Comparison of ENCODE assay signal across 8 cellular contexts in the genomic region with DNA sequence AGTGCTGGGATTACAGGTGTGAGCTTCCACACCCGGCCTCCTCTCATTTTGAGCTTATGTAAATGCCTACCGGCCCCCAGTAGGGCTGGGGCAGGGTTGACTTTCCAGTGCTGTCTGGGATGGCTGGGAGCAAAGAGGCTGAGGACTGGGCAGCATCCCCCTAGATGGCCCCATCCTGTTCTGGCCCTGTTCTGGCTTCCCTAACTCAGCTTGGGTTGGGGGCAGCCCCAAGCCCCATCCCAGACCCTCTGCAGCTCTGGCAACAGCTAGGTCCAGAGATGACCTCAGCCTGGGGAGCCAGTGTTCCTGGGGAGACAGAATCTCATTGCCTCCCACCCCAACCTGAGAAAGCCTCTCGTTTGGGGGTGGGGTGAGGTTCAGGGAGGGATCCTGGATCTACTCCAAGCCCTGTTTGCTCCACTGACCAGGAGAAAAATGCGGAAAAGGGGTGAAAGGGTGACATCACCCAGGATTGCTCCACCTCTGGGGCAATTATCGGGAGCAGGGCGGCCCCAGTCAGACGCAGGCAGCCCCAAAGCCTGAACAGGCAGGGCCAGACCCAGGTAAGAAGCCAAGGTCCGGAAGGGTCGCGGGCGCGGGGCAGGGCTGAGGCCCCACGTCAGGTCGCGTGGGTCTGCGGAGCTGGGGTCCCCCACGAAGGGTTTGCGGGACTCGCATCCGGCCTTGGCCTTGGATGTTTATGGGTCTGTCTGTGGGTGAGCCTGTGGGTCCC. TPM values are rescaled to one million over a fixed set of nuclear protein-coding genes. Genes with fewer than 3 reads are reported as not detected.
DNase-seq lines count a peak whose midpoint lies in the region; ATAC-seq and TF ChIP-seq lines count a peak whose summit lies in the region.

A gene with protein sequence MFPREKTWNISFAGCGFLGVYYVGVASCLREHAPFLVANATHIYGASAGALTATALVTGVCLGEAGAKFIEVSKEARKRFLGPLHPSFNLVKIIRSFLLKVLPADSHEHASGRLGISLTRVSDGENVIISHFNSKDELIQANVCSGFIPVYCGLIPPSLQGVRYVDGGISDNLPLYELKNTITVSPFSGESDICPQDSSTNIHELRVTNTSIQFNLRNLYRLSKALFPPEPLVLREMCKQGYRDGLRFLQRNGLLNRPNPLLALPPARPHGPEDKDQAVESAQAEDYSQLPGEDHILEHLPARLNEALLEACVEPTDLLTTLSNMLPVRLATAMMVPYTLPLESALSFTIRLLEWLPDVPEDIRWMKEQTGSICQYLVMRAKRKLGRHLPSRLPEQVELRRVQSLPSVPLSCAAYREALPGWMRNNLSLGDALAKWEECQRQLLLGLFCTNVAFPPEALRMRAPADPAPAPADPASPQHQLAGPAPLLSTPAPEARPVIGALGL (plus strand): TSS at position 519 of the 733 bp plus-strand sequence. CDS start 805 bp downstream, outside the sequence.

- H3K4me1 ChIP-seq in prostate gland (replicated peaks): peaks cover 7% of the 10 kb centered on the region

- H3K36me3 ChIP-seq in prostate gland: peaks cover under 1 to 5% of the 10 kb centered on the region in 2 donors

- POLR2A ChIA-PET in activated CD4-positive, alpha-beta memory T cell treated with anti-CD3 and anti-CD28 coated beads for 36 hours (lab: Charles Lee): interaction anchor here (1.0 to 2.6 kb wide), 5 partner anchors 8 to 56 kb away, joined by 3 to 14 read pairs (median 5); a partner anchor contains a TSS

- H3K27ac Mint-ChIP-seq in activated CD4-positive, alpha-beta memory T cell treated with anti-CD3 and anti-CD28 coated beads for 36 hours: peak within 1 kb of the TSS; percentile 58

- H3K9me3 ChIP-seq in prostate gland: no peaks in the 10 kb centered on the region

- peak within 1 kb of the TSS; percentile 91 for H3K27ac ChIP-seq in prostate gland

- H3K27me3 Mint-ChIP-seq in activated CD4-positive, alpha-beta memory T cell treated with anti-CD3 and anti-CD28 coated beads for 36 hours: no peaks in the 10 kb centered on the region

- no peak for ATAC-seq in Right ventricle myocardium superior (ENCODE audit: poor library complexity)
- ATAC-seq in GM21825 (IDR thresholded peaks at IDR 0.05; ENCODE audit: unreplicated experiment): no peak

- DNase-seq in T-helper 1 cell (no peak), Right ventricle myocardium superior (no peak), prostate gland (ENCODE audit: low spot score) (no peak), NCI-H526 treated with DMSO at 0.1 percent for 48 hours (lab: John Stamatoyannopoulos, UW) (no peak), NCI-H446 (lab: John Stamatoyannopoulos, UW) (no peak)
- DNase-seq in activated CD4-positive, alpha-beta memory T cell treated with anti-CD3 and anti-CD28 coated beads for 36 hours: no peak

- TF ChIP-seq CTCF in prostate gland (IDR thresholded peaks at IDR 0.05): no peak

- CTCF ChIA-PET in activated CD4-positive, alpha-beta memory T cell treated with anti-CD3 and anti-CD28 coated beads for 36 hours (lab: Charles Lee): interaction anchor here (0.6 to 1.0 kb wide), 4 partner anchors 10 to 107 kb away, joined by 3 to 4 read pairs (median 3); a partner anchor contains a TSS

- intact Hi-C loops in T-helper 1 cell treated with Interleukin-12 subunit alpha and Interleukin-12 subunit beta and Interleukin-4 antibody, amounts not matched to agents 30 ng/mL and 1 ng/mL, for 36 hours (cut with micrococcal nuclease): loop anchor here (1.0 kb wide), 3 partner anchors 9 to 24 kb away; a partner anchor contains a TSS
- intact Hi-C loops in activated CD4-positive, alpha-beta memory T cell treated with anti-CD3 and anti-CD28 coated beads for 36 hours (cut with micrococcal nuclease): loop anchor here (1.0 kb wide), 1 partner anchor 9 kb away; a partner anchor contains a TSS
- intact Hi-C loops in Right ventricle myocardium superior (cut with DNase I): no loop called here
- intact Hi-C loops in prostate gland (cut with DNase I): no loop called here

- peak within 1 kb of the TSS; percentile 80 to 98 for H3K4me3 ChIP-seq in prostate gland

- peak within 1 kb of the TSS; percentile 79 for H3K4me3 Mint-ChIP-seq in activated CD4-positive, alpha-beta memory T cell treated with anti-CD3 and anti-CD28 coated beads for 36 hours

- peak; percentile 57 for TF ChIP-seq POLR2A in prostate gland (IDR thresholded peaks at IDR 0.05)

- H3K4me1 Mint-ChIP-seq in activated CD4-positive, alpha-beta memory T cell treated with anti-CD3 and anti-CD28 coated beads for 36 hours (ENCODE audit: low read depth): peaks cover 14% of the 10 kb centered on the region

- no peaks in the 10 kb centered on the region for H3K9me3 Mint-ChIP-seq in activated CD4-positive, alpha-beta memory T cell treated with anti-CD3 and anti-CD28 coated beads for 36 hours

- H3K27me3 ChIP-seq in prostate gland (replicated peaks; ENCODE audit: insufficient read depth): no peaks in the 10 kb centered on the region

- 23% methylated on average over 20 of the region's 20 CpGs for WGBS in prostate gland

- peaks cover 8% of the 10 kb centered on the region for H3K36me3 Mint-ChIP-seq in activated CD4-positive, alpha-beta memory T cell treated with anti-CD3 and anti-CD28 coated beads for 36 hours

RNA-seq across cellular contexts. Expression of the gene that starts here (rescaled TPM):
- 57.2 and 58.7 TPM in 2 replicates for total RNA-seq in T-helper 1 cell treated with Interleukin-12 subunit alpha and Interleukin-12 subunit beta and Interleukin-4 antibody, amounts not matched to agents 30 ng/mL and 1 ng/mL, for 36 hours
- 10 to 100 TPM; 33.2 to 35.0 TPM for total RNA-seq in activated CD4-positive, alpha-beta memory T cell treated with anti-CD3 and anti-CD28 coated beads for 36 hours
- 346 TPM for total RNA-seq in Right ventricle myocardium superior
- 100 to 1,000 TPM in 1 of 2 donors, 10 to 100 TPM in 1; 61.8 to 115 TPM for total RNA-seq in prostate gland

Comparison
In these comparisons a context has a peak if more than half of its experiments do, and no peak if none do; other contexts are left out.
1. intact Hi-C loops: an anchor here in T-helper 1 cell treated with Interleukin-12 subunit alpha and Interleukin-12 subunit beta and Interleukin-4 antibody, amounts not matched to agents 30 ng/mL and 1 ng/mL, for 36 hours (1.0 kb wide) and activated CD4-positive, alpha-beta memory T cell treated with anti-CD3 and anti-CD28 coated beads for 36 hours (1.0 kb wide); none called in Right ventricle myocardium superior and prostate gland.